ENCODE assay signal across 9 cellular contexts in the genomic region with DNA sequence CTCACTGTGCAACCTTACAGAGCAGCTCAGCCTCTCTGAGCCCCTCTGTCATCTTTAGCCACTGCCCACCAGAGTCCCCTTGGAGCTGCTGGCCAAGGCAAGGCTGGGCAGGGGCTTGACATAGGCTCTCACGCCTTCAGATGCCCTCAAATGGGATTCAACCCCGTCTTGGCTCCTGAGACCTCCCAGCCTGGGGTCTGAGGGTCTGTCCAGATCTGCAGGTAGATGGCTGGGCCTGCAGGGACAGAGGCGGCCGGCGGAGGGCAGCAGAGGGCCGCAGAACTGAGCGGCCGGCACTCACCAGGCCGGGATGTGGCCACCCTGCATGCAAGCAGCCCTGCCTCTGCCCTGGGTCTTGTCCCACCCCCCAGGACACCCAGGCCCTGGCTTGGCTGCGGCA. TPM values are rescaled to one million over a fixed set of nuclear protein-coding genes. Genes with fewer than 3 reads are reported as not detected.
DNase-seq lines count a peak whose midpoint lies in the region; ATAC-seq and TF ChIP-seq lines count a peak whose summit lies in the region.
"Had no signal": no experiment of that assay in that cellular context is flagged by ENCODE, and none has a peak within 500 bp of the region (broad histone marks: within the 10 kb centered on the region; RNA-seq: fewer than 3 reads in every experiment).

No MANE protein-coding gene starts in this region.

- no peak overlapping the region for H2AFZ ChIP-seq in PC-9

- DNase-seq in H4 (ENCODE audit: low spot score) (peak; percentile 23), PC-9 (peak in 1 of 2 experiments; percentile 63), fibroblast of the aortic adventitia (ENCODE audit: low read depth) (peak; percentile 36), thyroid gland (peak; percentile 69 to 73)

- no peaks in the 10 kb centered on the region for H4K20me1 ChIP-seq in BLaER1
- H4K20me1 ChIP-seq in PC-9 (ENCODE audit: insufficient read depth): no peaks in the 10 kb centered on the region

- TF ChIP-seq CTCF in PC-9 (conservative IDR thresholded peaks at IDR 0.05) (peak; percentile 79), fibroblast of the aortic adventitia (IDR thresholded peaks at IDR 0.05; ENCODE audit: insufficient read depth, low read length) (peak; percentile 79), neutrophil (IDR thresholded peaks at IDR 0.05) (peak; percentile 77), thyroid gland (IDR thresholded peaks at IDR 0.05) (peak; percentile 36 to 88 (median 71))

- no peaks in the 10 kb centered on the region for H3K36me3 Mint-ChIP-seq in activated T-helper 17 cell treated with anti-CD3 and anti-CD28 coated beads, Interleukin-2, amount 50 U/mL, for 72 hours (ENCODE audit: low read depth)

- no peaks in the 10 kb centered on the region for H3K4me1 Mint-ChIP-seq in activated T-helper 17 cell treated with anti-CD3 and anti-CD28 coated beads, Interleukin-2, amount 50 U/mL, for 72 hours

- H3K4me1 ChIP-seq in BLaER1: peaks cover 19% of the 10 kb centered on the region
- H3K4me1 ChIP-seq in PC-9 (replicated peaks; ENCODE audit: insufficient read depth): no peaks in the 10 kb centered on the region
- H3K4me1 ChIP-seq in neutrophil (ENCODE audit: control insufficient read depth in 1 of 2, insufficient read depth in 1 of 2, low read depth in 1 of 2, low read length in 1 of 2): no peaks in the 10 kb centered on the region
- no peaks in the 10 kb centered on the region for H3K4me1 ChIP-seq in thyroid gland

- ATAC-seq in activated T-helper 17 cell treated with anti-CD3 and anti-CD28 coated beads, Interleukin-2, amount 50 U/mL, for 72 hours (replicated peaks): peak; percentile 70
- ATAC-seq in GM21390 (IDR thresholded peaks at IDR 0.05; ENCODE audit: unreplicated experiment): no peak

- H3K27ac Mint-ChIP-seq in activated T-helper 17 cell treated with anti-CD3 and anti-CD28 coated beads, Interleukin-2, amount 50 U/mL, for 72 hours: no peak overlapping the region

- no peaks in the 10 kb centered on the region for H3K79me2 ChIP-seq in PC-9 (ENCODE audit: low read depth)

- WGBS in thyroid gland, 2 donors: 0% methylated on average over 4 to 8 of the region's 10 CpGs

- peaks cover 11% of the 10 kb centered on the region for H3K27me3 Mint-ChIP-seq in activated T-helper 17 cell treated with anti-CD3 and anti-CD28 coated beads, Interleukin-2, amount 50 U/mL, for 72 hours

- intact Hi-C loops in PC-9 (cut with micrococcal nuclease; ENCODE audit: unreplicated experiment) (no loop called here), thyroid gland (cut with DNase I) (no loop called here)

- POLR2A ChIA-PET in PC-9 (lab: Charles Lee; ENCODE audit: unreplicated experiment): no interaction called here

- H3F3A ChIP-seq in PC-9 (ENCODE audit: insufficient read depth, low read depth): no peaks in the 10 kb centered on the region

- no peak overlapping the region for H3K9ac ChIP-seq in BLaER1

- no peak for TF ChIP-seq POLR2A in thyroid gland (IDR thresholded peaks at IDR 0.05)

- H3K4me2 ChIP-seq in BLaER1 (peak overlapping the region; percentile 39; the same call in 1 of the 2 replicates), PC-9 (no peak overlapping the region)

- H3K27ac ChIP-seq in BLaER1 (no peak overlapping the region), PC-9 (no peak overlapping the region), neutrophil (no peak overlapping the region), thyroid gland (no peak overlapping the region)

- H3K9me3 ChIP-seq in BLaER1 (no peaks in the 10 kb centered on the region), PC-9 (ENCODE audit: insufficient read depth, low read depth) (no peaks in the 10 kb centered on the region), neutrophil (no peaks in the 10 kb centered on the region), thyroid gland (no peaks in the 10 kb centered on the region)

- H3K4me3 ChIP-seq in BLaER1 (no peak overlapping the region), PC-9 (no peak overlapping the region), fibroblast of the aortic adventitia (ENCODE audit: low read depth, low read length) (no peak overlapping the region), neutrophil (ENCODE audit: low read depth in 1 of 2, low read length in 1 of 2) (no peak overlapping the region), thyroid gland (replicated peaks in 1 of 3) (no peak overlapping the region)

- H3K36me3 ChIP-seq in BLaER1 (no peaks in the 10 kb centered on the region), PC-9 (ENCODE audit: low read depth) (no peaks in the 10 kb centered on the region), neutrophil (no peaks in the 10 kb centered on the region), thyroid gland (no peaks in the 10 kb centered on the region)

- H3K9me2 ChIP-seq in PC-9 (ENCODE audit: insufficient read depth): no peaks in the 10 kb centered on the region

- CTCF ChIA-PET in PC-9 (lab: Charles Lee): no interaction called here

- no TSS peak for BruUV-seq in PC-9 (replicated peaks; lab: Mats Ljungman, UMichigan)

- no peak overlapping the region for H3K4me3 Mint-ChIP-seq in activated T-helper 17 cell treated with anti-CD3 and anti-CD28 coated beads, Interleukin-2, amount 50 U/mL, for 72 hours

- H3K9me3 Mint-ChIP-seq in activated T-helper 17 cell treated with anti-CD3 and anti-CD28 coated beads, Interleukin-2, amount 50 U/mL, for 72 hours: no peaks in the 10 kb centered on the region

- H3K27me3 ChIP-seq in BLaER1: no peaks in the 10 kb centered on the region
- peaks cover 19% of the 10 kb centered on the region for H3K27me3 ChIP-seq in PC-9 (ENCODE audit: insufficient read depth, low read depth)
- H3K27me3 ChIP-seq in neutrophil: peaks cover 3% of the 10 kb centered on the region
- no peaks in the 10 kb centered on the region for H3K27me3 ChIP-seq in thyroid gland

RNA-seq across cellular contexts. Expression of a gene that starts 18.2 kb away (rescaled TPM):
- 0.10 TPM in 1 of 2 replicates, not detected in the other for total RNA-seq in H4 (2014; rRNA removed; shearing (Covaris generic))
- total RNA-seq in PC-9 (2021): 1.1 and 4.3 TPM in 2 replicates
- total RNA-seq in activated T-helper 17 cell treated with anti-CD3 and anti-CD28 coated beads, Interleukin-2, amount 50 U/mL, for 72 hours: 1 to 10 TPM in 1 of 2 donors, not detected in 1; 1.1 TPM
- total RNA-seq in fibroblast of the aortic adventitia (ENCODE audit: low replicate concordance): 0.74 TPM in 1 of 2 replicates, not detected in the other
- total RNA-seq in thyroid gland: 10 to 100 TPM in 1 of 4 donors, 1 to 10 TPM in 3; 1.6 to 10.2 (median 5.2) TPM
- total RNA-seq: pulmonary artery endothelial cell had no signal

RNA-seq across cellular contexts. Expression of a gene that starts 48.2 kb away (rescaled TPM):
- 1.1 TPM in 1 of 2 replicates, not detected in the other for total RNA-seq in H4 (2014; rRNA removed; shearing (Covaris generic))
- 0.63 and 1.4 TPM in 2 replicates for total RNA-seq in PC-9 (2021)
- total RNA-seq in activated T-helper 17 cell treated with anti-CD3 and anti-CD28 coated beads, Interleukin-2, amount 50 U/mL, for 72 hours: under 1 TPM; 0.32 to 0.61 TPM
- total RNA-seq in fibroblast of the aortic adventitia (ENCODE audit: low replicate concordance): 1.8 and 5.7 TPM in 2 replicates
- 10 to 100 TPM in 1 of 4 donors, 1 to 10 TPM in 3; 5.4 to 33.3 (median 7.9) TPM for total RNA-seq in thyroid gland
